ENCODE assay signal across 8 cellular contexts in genomic region chr15:67076147-67076843, GRCh38. TPM values are rescaled to one million over a fixed set of nuclear protein-coding genes. Genes with fewer than 3 reads are reported as not detected.
DNase-seq lines count a peak whose midpoint lies in the region; ATAC-seq, FAIRE-seq and TF ChIP-seq lines count a peak whose summit lies in the region.

No MANE protein-coding gene starts in this region.

- no peaks in the 10 kb centered on the region for H3K9me3 ChIP-seq in mucosa of rectum (ENCODE audit: control insufficient read depth in 2 of 2, low read length in 2 of 2)

- H3K27me3 Mint-ChIP-seq in activated T-helper 17 cell treated with anti-CD3 and anti-CD28 coated beads, Interleukin-2, amount 50 U/mL, for 72 hours, result no peaks in the 10 kb centered on the region
- peaks cover 2% of the 10 kb centered on the region for H3K27me3 Mint-ChIP-seq in endothelial cell (ENCODE audit: unreplicated experiment)

- peaks cover 68% of the 10 kb centered on the region for H3K36me3 Mint-ChIP-seq in activated T-helper 17 cell treated with anti-CD3 and anti-CD28 coated beads, Interleukin-2, amount 50 U/mL, for 72 hours (ENCODE audit: low read depth)
- no peaks in the 10 kb centered on the region for H3K36me3 Mint-ChIP-seq in endothelial cell (ENCODE audit: low read depth, unreplicated experiment)

- peaks cover 2 to 7% of the 10 kb centered on the region in 2 donors for H3K36me3 ChIP-seq in mucosa of rectum (ENCODE audit: control insufficient read depth in 2 of 2, insufficient read depth in 2 of 2, low read length in 2 of 2)

- ATAC-seq in HG03175 (IDR thresholded peaks at IDR 0.05; ENCODE audit: unreplicated experiment), result peak; percentile 52
- peak; percentile 53 for ATAC-seq in activated T-helper 17 cell treated with anti-CD3 and anti-CD28 coated beads, Interleukin-2, amount 50 U/mL, for 72 hours (replicated peaks)
- ATAC-seq in GM21528 (IDR thresholded peaks at IDR 0.05; ENCODE audit: low FRiP score, unreplicated experiment), result no peak
- ATAC-seq in HG03354 (IDR thresholded peaks at IDR 0.05; ENCODE audit: poor library complexity, severe bottlenecking, unreplicated experiment), result no peak

- H3K9me3 Mint-ChIP-seq in activated T-helper 17 cell treated with anti-CD3 and anti-CD28 coated beads, Interleukin-2, amount 50 U/mL, for 72 hours, result no peaks in the 10 kb centered on the region
- H3K9me3 Mint-ChIP-seq in endothelial cell (ENCODE audit: unreplicated experiment), result no peaks in the 10 kb centered on the region

- H3K4me3 Mint-ChIP-seq in activated T-helper 17 cell treated with anti-CD3 and anti-CD28 coated beads, Interleukin-2, amount 50 U/mL, for 72 hours, result peak overlapping the region; percentile 62
- no peak overlapping the region for H3K4me3 Mint-ChIP-seq in endothelial cell (ENCODE audit: unreplicated experiment)

- no peaks in the 10 kb centered on the region for H3K27me3 ChIP-seq in mucosa of rectum (ENCODE audit: control insufficient read depth in 2 of 2, insufficient read depth in 2 of 2, low read length in 2 of 2)

- peak overlapping the region; percentile 26 for H3K27ac Mint-ChIP-seq in activated T-helper 17 cell treated with anti-CD3 and anti-CD28 coated beads, Interleukin-2, amount 50 U/mL, for 72 hours
- H3K27ac Mint-ChIP-seq in endothelial cell (ENCODE audit: unreplicated experiment), result no peak overlapping the region

- H3K4me3 ChIP-seq in mucosa of rectum (ENCODE audit: low read length in 2 of 2), result no peak overlapping the region

- TF ChIP-seq POLR2A in H54 (IDR thresholded peaks at IDR 0.05; ENCODE audit: low read depth, low read length), result no peak

- FAIRE-seq in H54 (lab: Jason Lieb, UNC), result no peak

- in situ Hi-C loops in GM13976 (cut with MboI; ENCODE audit: low sequenced_read_pairs, unreplicated experiment), result no loop called here

- peak; percentile 49 for DNase-seq in GM13976 (ENCODE audit: low spot score)
- DNase-seq in H54 (ENCODE audit: insufficient read length, low spot score), result no peak
- DNase-seq in endothelial cell (ENCODE audit: low spot score), result no peak

- H3K9ac ChIP-seq in mucosa of rectum (ENCODE audit: low read depth in 1 of 2, low read length in 2 of 2), result no peak overlapping the region

- H3K4me1 ChIP-seq in mucosa of rectum (ENCODE audit: control insufficient read depth in 2 of 2, insufficient read depth in 2 of 2, low read length in 2 of 2), result peaks cover 47 to 52% of the 10 kb centered on the region in 2 donors

- H3K27ac ChIP-seq in mucosa of rectum (ENCODE audit: low read depth in 2 of 2, low read length in 2 of 2), result peak overlapping the region; percentile 83 to 93

- peaks cover 76% of the 10 kb centered on the region for H3K4me1 Mint-ChIP-seq in activated T-helper 17 cell treated with anti-CD3 and anti-CD28 coated beads, Interleukin-2, amount 50 U/mL, for 72 hours
- H3K4me1 Mint-ChIP-seq in endothelial cell (ENCODE audit: unreplicated experiment), result peaks cover 9% of the 10 kb centered on the region

- TF ChIP-seq CTCF in GM13976 (IDR thresholded peaks at IDR 0.05; ENCODE audit: borderline replicate concordance, control extremely low read depth, extremely low read depth, insufficient read depth, missing control alignments), result no peak
- TF ChIP-seq CTCF in endothelial cell (IDR thresholded peaks at IDR 0.05; ENCODE audit: unreplicated experiment), result no peak

RNA-seq across cellular contexts. Expression of gene SMAD3, which starts 10.9 kb away (rescaled TPM):
- 10 to 100 TPM; 57.0 to 94.9 TPM for total RNA-seq in activated T-helper 17 cell treated with anti-CD3 and anti-CD28 coated beads, Interleukin-2, amount 50 U/mL, for 72 hours
- total RNA-seq in endothelial cell (ENCODE audit: unreplicated experiment), result 8.2 TPM

Comparison
In these comparisons a context has a peak if more than half of its experiments do, and no peak if none do; other contexts are left out.
1. ATAC-seq: peak in HG03175 (single experiment) and activated T-helper 17 cell treated with anti-CD3 and anti-CD28 coated beads, Interleukin-2, amount 50 U/mL, for 72 hours (single experiment); none in GM21528 (single experiment) and HG03354 (single experiment).